ENCODE assay signal across 25 cellular contexts in genomic region chr10:8584666-8585065, GRCh38.
"Had no signal": no experiment of that assay in that cellular context is flagged by ENCODE, and none has a peak within 500 bp of the region (broad histone marks: within the 10 kb centered on the region; RNA-seq: fewer than 3 reads in every experiment).

No MANE protein-coding gene starts in this region.

- H3K4me1 ChIP-seq: ascending aorta, body of pancreas, Peyer's patch, SJSA1 had no signal

- H3K36me3 ChIP-seq: ascending aorta, Peyer's patch, SJSA1 had no signal

- H3K9me3 ChIP-seq: ascending aorta, body of pancreas, Peyer's patch, SJSA1 had no signal

- H3K4me3 ChIP-seq: ascending aorta, body of pancreas, Peyer's patch, SJSA1 had no signal

- ATAC-seq: activated naive CD8-positive, alpha-beta T cell treated with anti-CD3 and anti-CD28 coated beads, Interleukin-2, amount 50 U/mL, for 24 hours; activated T-cell treated with anti-CD3 and anti-CD28 coated beads, Interleukin-2, amount 50 U/mL, for 72 hours; body of pancreas; WTC11 had no signal

- H3K27me3 ChIP-seq: ascending aorta, body of pancreas, Peyer's patch, SJSA1 had no signal

- H3K27ac ChIP-seq: ascending aorta, body of pancreas, Peyer's patch, SJSA1 had no signal

- DNase-seq: activated CD4-positive, alpha-beta memory T cell treated with anti-CD3 and anti-CD28 coated beads, Interleukin-2, amount 10 ng/mL, durations not matched to agents 7 days and 5 days; activated CD4-positive, alpha-beta T cell treated with anti-CD3 and anti-CD28 coated beads for 1 hour; activated CD4-positive, alpha-beta T cell treated with anti-CD3 and anti-CD28 coated beads, Interleukin-2, amount 50 U/mL, for 1 hour; activated naive CD4-positive, alpha-beta T cell treated with anti-CD3 and anti-CD28 coated beads, Interleukin-2, amount 50 U/mL, for 16 hours; activated naive CD8-positive, alpha-beta T cell treated with anti-CD3 and anti-CD28 coated beads, Interleukin-2, amount 50 U/mL, for 24 hours; activated T-cell treated with anti-CD3 and anti-CD28 coated beads for 4 hours; activated T-cell treated with anti-CD3 and anti-CD28 coated beads, Interleukin-2, amount 50 U/mL, for 72 hours; amniotic stem cell; body of pancreas; central memory CD4-positive, alpha-beta T cell; IMR-90; Kasumi-1; KBM-7; NCI-H1092; NCI-H1417; NCI-H1694 treated with DMSO at 0.1 percent for 48 hours; NCI-H2029 treated with DMSO at 0.1 percent for 48 hours; NCI-H345; NCI-H510A; NCI-H69; Peyer's patch; SHP77 had no signal
